Comparison of ENCODE assay signal across 20 cellular contexts in genomic region chr4:153294631-153295030, GRCh38. TPM values are rescaled to one million over a fixed set of nuclear protein-coding genes. Genes with fewer than 3 reads are reported as not detected.
DNase-seq lines count a peak whose midpoint lies in the region; ATAC-seq and TF ChIP-seq lines count a peak whose summit lies in the region.
"Had no signal": no experiment of that assay in that cellular context is flagged by ENCODE, and none has a peak within 500 bp of the region (broad histone marks: within the 10 kb centered on the region; RNA-seq: fewer than 3 reads in every experiment).

No MANE protein-coding gene starts in this region.

- POLR2A ChIA-PET in PC-9 (lab: Charles Lee; ENCODE audit: unreplicated experiment), result interaction anchor here (0.7 kb wide), 1 partner anchor 302 kb away, joined by 3 read pairs; no protein-coding TSS in a partner anchor

- no peaks in the 10 kb centered on the region for H4K20me1 ChIP-seq in PC-9 (ENCODE audit: insufficient read depth)

- no peak overlapping the region for H3K4me3 ChIP-seq in PC-9
- no peak overlapping the region for H3K4me3 ChIP-seq in esophagus squamous epithelium
- no peak overlapping the region for H3K4me3 ChIP-seq in trophoblast cell (ENCODE audit: low read depth, low read length)
- H3K4me3 ChIP-seq in MG63, result no peak overlapping the region
- H3K4me3 ChIP-seq: cardiac muscle cell, SJCRH30, spleen, tibial nerve had no signal

- H3K23ac ChIP-seq in trophoblast cell (ENCODE audit: low read length), result no peak overlapping the region

- H2AK5ac ChIP-seq in trophoblast cell (ENCODE audit: low read length), result no peak overlapping the region

- H2BK12ac ChIP-seq in trophoblast cell (ENCODE audit: low read length), result no peak overlapping the region

- H2AFZ ChIP-seq in PC-9, result no peak overlapping the region
- no peak overlapping the region for H2AFZ ChIP-seq in trophoblast cell (ENCODE audit: insufficient read depth, low read length, poor library complexity)

- 38 to 47% methylated on average over 1 of the region's 1 CpG for WGBS in esophagus squamous epithelium, 2 donors
- no CpG with 5 or more reads among the region's 1 CpG for WGBS in trophoblast cell (ENCODE audit: extremely low coverage, insufficient coverage, insufficient read length)

- no peak overlapping the region for H4K12ac ChIP-seq in trophoblast cell (ENCODE audit: low read depth, low read length)

- H2BK5ac ChIP-seq in trophoblast cell (ENCODE audit: low read depth, low read length, poor library complexity), result no peak overlapping the region

- no peaks in the 10 kb centered on the region for H3K79me2 ChIP-seq in PC-9 (ENCODE audit: low read depth)
- H3K79me2 ChIP-seq in trophoblast cell (ENCODE audit: control insufficient read depth, insufficient read depth, low read length, poor library complexity), result no peaks in the 10 kb centered on the region

- peak overlapping the region; percentile 61 for H3K4me2 ChIP-seq in PC-9
- no peak overlapping the region for H3K4me2 ChIP-seq in trophoblast cell (ENCODE audit: low read length)

- H3K27ac ChIP-seq in PC-9, result peak overlapping the region; percentile 68
- H3K27ac ChIP-seq in esophagus squamous epithelium, result peak overlapping the region; percentile 36 to 76 (median 60)
- no peak overlapping the region for H3K27ac ChIP-seq in trophoblast cell (ENCODE audit: low read depth, low read length)
- H3K27ac ChIP-seq: cardiac muscle cell, SJCRH30, spleen, tibial nerve had no signal

- no peak overlapping the region for H3K4ac ChIP-seq in trophoblast cell (ENCODE audit: low read depth, low read length)

- peaks cover 23% of the 10 kb centered on the region; the same call in 1 of the 2 replicates for H3K36me3 ChIP-seq in PC-9 (ENCODE audit: low read depth)
- H3K36me3 ChIP-seq in esophagus squamous epithelium, result peaks cover 0 to 23% (median 0%) of the 10 kb centered on the region in 3 donors
- H3K36me3 ChIP-seq in trophoblast cell (ENCODE audit: control insufficient read depth in 1 of 2, insufficient read depth in 2 of 2, low read length in 2 of 2), result peaks cover 2 to 3% of the 10 kb centered on the region in 2 experiments
- H3K36me3 ChIP-seq in MG63, result no peaks in the 10 kb centered on the region

- H3K4me1 ChIP-seq in PC-9 (replicated peaks; ENCODE audit: insufficient read depth) (peaks cover 41% of the 10 kb centered on the region), esophagus squamous epithelium (peaks cover 8 to 44% (median 11%) of the 10 kb centered on the region in 3 donors), trophoblast cell (ENCODE audit: control insufficient read depth in 1 of 2, insufficient read depth in 2 of 2, low read length in 2 of 2) (peaks cover 2 to 3% of the 10 kb centered on the region in 2 experiments)
- H3K4me1 ChIP-seq: SJCRH30, spleen had no signal

- no peak for ATAC-seq in HG03520 (IDR thresholded peaks at IDR 0.05; ENCODE audit: unreplicated experiment)

- H3K9me3 ChIP-seq in PC-9 (ENCODE audit: insufficient read depth, low read depth), result no peaks in the 10 kb centered on the region
- H3K9me3 ChIP-seq in esophagus squamous epithelium, result peaks cover 0 to 2% (median 0%) of the 10 kb centered on the region in 3 donors
- peaks cover 5% of the 10 kb centered on the region for H3K9me3 ChIP-seq in trophoblast cell (ENCODE audit: insufficient read depth, low read depth, low read length)
- H3K9me3 ChIP-seq in MG63, result no peaks in the 10 kb centered on the region

- DNase-seq in DMS53 treated with DMSO at 0.1 percent for 48 hours (lab: John Stamatoyannopoulos, UW; ENCODE audit: unreplicated experiment) (peak; percentile 47), PC-9 (peak; percentile 36 to 90), esophagus squamous epithelium (lab: John Stamatoyannopoulos, UW) (no peak), trophoblast cell (peak; percentile 27 to 84), NCI-H226 (no peak), MG63 (no peak), NCI-H1436 (lab: John Stamatoyannopoulos, UW) (no peak)
- DNase-seq: activated CD4-positive, alpha-beta T cell treated with anti-CD3 and anti-CD28 coated beads, Interleukin-2, amount 10 ng/mL, durations not matched to agents 7 days and 5 days; activated CD8-positive, alpha-beta memory T cell treated with anti-CD3 and anti-CD28 coated beads, Interleukin-2, amount 50 U/mL, for 4 hours; activated effector memory CD4-positive, alpha-beta T cell treated with Interleukin-2 at 50 U/mL for 16 hours; CD4-positive, alpha-beta T cell; NCI-H187; NCI-H2227 treated with DMSO at 0.1 percent for 48 hours; OCI-M1; SJCRH30; spleen; stimulated activated CD4-positive, alpha-beta T cell treated with anti-CD3 and anti-CD28 coated beads, Interleukin-4, amount 100 ng/mL, for 24 hours had no signal

- no peak overlapping the region for H4K91ac ChIP-seq in trophoblast cell (ENCODE audit: low read depth, low read length)

- no peak overlapping the region for H3K14ac ChIP-seq in trophoblast cell (ENCODE audit: low read length)

- no peaks in the 10 kb centered on the region for H3K9me2 ChIP-seq in PC-9 (ENCODE audit: insufficient read depth)

- CTCF ChIA-PET in PC-9 (lab: Charles Lee), result interaction anchor here (0.6 to 0.7 kb wide), 2 partner anchors 40 to 45 kb away, joined by 3 read pairs; no protein-coding TSS in a partner anchor

- H3K27me3 ChIP-seq in PC-9 (ENCODE audit: insufficient read depth, low read depth), result no peaks in the 10 kb centered on the region
- no peaks in the 10 kb centered on the region for H3K27me3 ChIP-seq in esophagus squamous epithelium
- H3K27me3 ChIP-seq in trophoblast cell (ENCODE audit: insufficient read depth, low read length), result no peaks in the 10 kb centered on the region
- no peaks in the 10 kb centered on the region for H3K27me3 ChIP-seq in MG63
- H3K27me3 ChIP-seq: cardiac muscle cell, SJCRH30, spleen, tibial nerve had no signal

- TF ChIP-seq CTCF in PC-9 (conservative IDR thresholded peaks at IDR 0.05) (no peak), esophagus squamous epithelium (IDR thresholded peaks at IDR 0.05) (no peak)

- no peak for TF ChIP-seq POLR2A in esophagus squamous epithelium (IDR thresholded peaks at IDR 0.05)

- H3F3A ChIP-seq in PC-9 (ENCODE audit: insufficient read depth, low read depth), result peaks cover 11% of the 10 kb centered on the region

- intact Hi-C loops in PC-9 (cut with micrococcal nuclease; ENCODE audit: unreplicated experiment), result loop anchor here (5.0 to 10.0 kb wide), 3 partner anchors 62 to 300 kb away; partner anchors contain the start of gene TRIM2
- intact Hi-C loops in esophagus squamous epithelium (cut with DNase I), result no loop called here

- no peak overlapping the region for H2BK120ac ChIP-seq in trophoblast cell (ENCODE audit: insufficient read depth, low read length, poor library complexity)

- BruUV-seq in PC-9 (replicated peaks; lab: Mats Ljungman, UMichigan), result no TSS peak

- H3K18ac ChIP-seq in trophoblast cell (ENCODE audit: low read length), result no peak overlapping the region

- H4K8ac ChIP-seq in trophoblast cell (ENCODE audit: low read depth, low read length), result no peak overlapping the region

- H3K79me1 ChIP-seq in trophoblast cell (ENCODE audit: low read length), result peaks cover 2% of the 10 kb centered on the region

- H3K9ac ChIP-seq in trophoblast cell (ENCODE audit: low read length), result no peak overlapping the region

RNA-seq across cellular contexts. Expression of gene MND1, which starts 49.9 kb away (rescaled TPM):
- total RNA-seq in PC-9 (2021), result 17.6 and 24.4 TPM in 2 replicates
- 1 to 10 TPM; 2.3 to 4.2 (median 3.8) TPM for total RNA-seq in esophagus squamous epithelium
- polyA plus RNA-seq in trophoblast cell (2013), result 11.4 and 13.8 TPM in 2 replicates
- 12.3 and 19.4 TPM in 2 replicates for total RNA-seq in MG63 (2014; rRNA removed; shearing (Covaris generic); ENCODE audit: low replicate concordance)

Comparison
In these comparisons a context has a peak if more than half of its experiments do, and no peak if none do; other contexts are left out.
1. DNase-seq: peak in DMS53 treated with DMSO at 0.1 percent for 48 hours (single experiment), PC-9 (2 of 2) and trophoblast cell (2 of 2); none in esophagus squamous epithelium (single experiment), NCI-H226 (single experiment), MG63 (single experiment) and NCI-H1436 (single experiment).